8 cellular contexts compared by ENCODE assay signal in genomic region chr15:101277038-101277822, GRCh38.
DNase-seq lines count a peak whose midpoint lies in the region; ATAC-seq and TF ChIP-seq lines count a peak whose summit lies in the region.

TSS of gene SELENOS (minus strand) at chr15:101277485. CDS start at chr15:101277417, 68 bp downstream.

- peak within 1 kb of the TSS; percentile 58 for H3K4me3 ChIP-seq in AG09309 (ENCODE audit: control insufficient read depth, low read depth, low read length)

- no peak for TF ChIP-seq CTCF in AG09309 (IDR thresholded peaks at IDR 0.05; ENCODE audit: control insufficient read depth, insufficient read depth, low read depth, low read length, missing control alignments)

- DNase-seq in AG09309 (ENCODE audit: low read depth) (no peak), NCI-H345 treated with DMSO at 0.1 percent for 48 hours (lab: John Stamatoyannopoulos, UW; ENCODE audit: unreplicated experiment) (peak; percentile 58)
- peak; percentile 92 for DNase-seq in activated CD4-positive, alpha-beta T cell treated with anti-CD3 and anti-CD28 coated beads for 48 hours
- peak; percentile 79 to 94 for DNase-seq in stimulated activated CD4-positive, alpha-beta T cell treated with anti-CD3 and anti-CD28 coated beads, Interleukin-1b, Interleukin-23, amount 100 ng/mL, for 4 hours (ENCODE audit: low read depth in 2 of 2)

- no peaks in the 10 kb centered on the region for H3K27me3 ChIP-seq in layer of hippocampus (ENCODE audit: control insufficient read depth, insufficient read depth, low read length)

- peak within 1 kb of the TSS; percentile 44 for H3K27ac ChIP-seq in cingulate gyrus (ENCODE audit: low read depth, low read length)
- peak within 1 kb of the TSS; percentile 66 for H3K27ac ChIP-seq in layer of hippocampus (ENCODE audit: low read depth, low read length)

- ATAC-seq in GM18873 (IDR thresholded peaks at IDR 0.05; ENCODE audit: low FRiP score, unreplicated experiment) (peak; percentile 52), HG03108 (IDR thresholded peaks at IDR 0.05; ENCODE audit: unreplicated experiment) (peak; percentile 90)
